9 cellular contexts compared by ENCODE assay signal in the genomic region with DNA sequence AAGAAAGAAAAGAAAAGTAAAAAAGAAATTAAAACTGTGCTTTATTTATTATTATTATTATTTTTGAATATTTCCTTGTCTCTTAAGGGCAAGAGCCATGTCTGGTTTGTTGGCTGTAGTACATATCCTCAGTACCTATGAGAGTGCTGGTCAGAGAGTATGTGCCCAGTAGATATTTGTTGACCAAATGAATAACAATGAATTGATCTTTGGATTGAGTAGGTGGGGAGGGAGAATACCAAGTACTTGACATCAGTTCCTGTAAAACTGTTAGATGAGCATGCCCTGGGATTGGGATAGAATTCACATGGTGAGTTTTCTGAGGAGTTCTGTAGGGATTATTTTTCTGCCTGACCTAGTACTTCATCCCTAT. TPM values are rescaled to one million over a fixed set of nuclear protein-coding genes. Genes with fewer than 3 reads are reported as not detected.
A peak's percentile ranks its signal among the peaks of the same experiment; 100 is the strongest.
DNase-seq lines count a peak whose midpoint lies in the region; ATAC-seq and TF ChIP-seq lines count a peak whose summit lies in the region.
"Had no signal": no experiment of that assay in that cellular context is flagged by ENCODE, and none has a peak within 500 bp of the region (broad histone marks: within the 10 kb centered on the region; RNA-seq: fewer than 3 reads in every experiment).

No MANE protein-coding gene starts in this region.

- no peak overlapping the region for H2BK15ac ChIP-seq in mesenchymal stem cell (ENCODE audit: low read depth, poor library complexity, severe bottlenecking)

- no peaks in the 10 kb centered on the region for H3K9me3 Mint-ChIP-seq in MCF 10A (ENCODE audit: unreplicated experiment)
- H3K9me3 Mint-ChIP-seq in activated T-helper 2 cell treated with anti-CD3 and anti-CD28 coated beads, Interferon-gamma antibody, Interleukin-2, Interleukin-4, amounts not matched to agents 10 μg/mL and 5 μg/mL and 100 μg/mL, durations not matched to agents 14 hours and 24 hours and 36 hours = no peaks in the 10 kb centered on the region
- H3K9me3 Mint-ChIP-seq: HFFc6 had no signal

- CTCF ChIA-PET in MCF 10A (lab: Yijun Ruan, JAX) = interaction anchor here (0.8 to 3.7 kb wide), 5 partner anchors 12 to 206 kb away, joined by 3 to 27 read pairs (median 6); a partner anchor contains a TSS
- CTCF ChIA-PET in HEK293T (lab: Yijun Ruan, JAX) = interaction anchor here (1.4 to 2.8 kb wide), 2 partner anchors 12 to 17 kb away, joined by 7 to 14 read pairs; a partner anchor contains a TSS

- H3K9ac ChIP-seq in mesenchymal stem cell (ENCODE audit: low read length) = peak overlapping the region; percentile 51

- no peak for ATAC-seq in HG02938 (IDR thresholded peaks at IDR 0.05; ENCODE audit: unreplicated experiment)
- no peak for ATAC-seq in HG03039 (IDR thresholded peaks at IDR 0.05; ENCODE audit: unreplicated experiment)

- H3K4me3 ChIP-seq in breast epithelium (no peak overlapping the region), mesenchymal stem cell (ENCODE audit: insufficient read depth in 1 of 2, low read depth in 1 of 2, low read length in 2 of 2) (no peak overlapping the region), thyroid gland (replicated peaks in 1 of 3) (no peak overlapping the region)

- POLR2A ChIA-PET in MCF 10A (lab: Yijun Ruan, JAX) (interaction anchor here (1.0 kb wide), 1 partner anchor 36 kb away, joined by 3 read pairs; no protein-coding TSS in a partner anchor), HEK293T (lab: Yijun Ruan, JAX) (interaction anchor here (2.3 kb wide), 1 partner anchor 11 kb away, joined by 11 read pairs; a partner anchor contains a TSS)

- H2BK120ac ChIP-seq in mesenchymal stem cell (ENCODE audit: low read depth, low read length) = peak overlapping the region; percentile 57

- TF ChIP-seq CTCF in breast epithelium (IDR thresholded peaks at IDR 0.05) (no peak), MCF 10A (IDR thresholded peaks at IDR 0.05; ENCODE audit: unreplicated experiment) (no peak), thyroid gland (IDR thresholded peaks at IDR 0.05) (no peak)

- DNase-seq in breast epithelium (ENCODE audit: low spot score in 2 of 2) = no peak
- DNase-seq in MCF 10A (ENCODE audit: unreplicated experiment) = no peak
- DNase-seq in activated T-helper 2 cell treated with anti-CD3 and anti-CD28 coated beads, Interferon-gamma antibody, Interleukin-2, Interleukin-4, amounts not matched to agents 10 μg/mL and 5 μg/mL and 100 μg/mL, durations not matched to agents 14 hours and 24 hours and 36 hours (ENCODE audit: low spot score) = no peak
- no peak for DNase-seq in mesenchymal stem cell
- DNase-seq in thyroid gland = no peak
- no peak for DNase-seq in HEK293T (ENCODE audit: extremely low spot score)
- DNase-seq: HFFc6 had no signal

- H4K91ac ChIP-seq in mesenchymal stem cell (ENCODE audit: low read length) = no peak overlapping the region

- H3K4ac ChIP-seq in mesenchymal stem cell (ENCODE audit: low read depth in 1 of 2, low read length in 2 of 2) = no peak overlapping the region

- no peak overlapping the region for H3K14ac ChIP-seq in mesenchymal stem cell (ENCODE audit: low read length in 2 of 2)

- H3K36me3 Mint-ChIP-seq in MCF 10A (ENCODE audit: insufficient read depth, unreplicated experiment) = no peaks in the 10 kb centered on the region
- peaks cover 39% of the 10 kb centered on the region for H3K36me3 Mint-ChIP-seq in activated T-helper 2 cell treated with anti-CD3 and anti-CD28 coated beads, Interferon-gamma antibody, Interleukin-2, Interleukin-4, amounts not matched to agents 10 μg/mL and 5 μg/mL and 100 μg/mL, durations not matched to agents 14 hours and 24 hours and 36 hours (ENCODE audit: low read depth)

- no peak overlapping the region for H2AFZ ChIP-seq in mesenchymal stem cell (ENCODE audit: low read depth, low read length)

- H4K8ac ChIP-seq in mesenchymal stem cell (ENCODE audit: low read length) = no peak overlapping the region

- peak overlapping the region; percentile 18 for H2AK5ac ChIP-seq in mesenchymal stem cell (ENCODE audit: low read length, severe bottlenecking)

- H3K79me1 ChIP-seq in mesenchymal stem cell (replicated peaks; ENCODE audit: low read length, poor library complexity, severe bottlenecking) = peaks cover 22% of the 10 kb centered on the region

- no peaks in the 10 kb centered on the region for H3K27me3 Mint-ChIP-seq in MCF 10A (ENCODE audit: insufficient read depth, unreplicated experiment)
- H3K27me3 Mint-ChIP-seq in activated T-helper 2 cell treated with anti-CD3 and anti-CD28 coated beads, Interferon-gamma antibody, Interleukin-2, Interleukin-4, amounts not matched to agents 10 μg/mL and 5 μg/mL and 100 μg/mL, durations not matched to agents 14 hours and 24 hours and 36 hours (ENCODE audit: low read depth) = no peaks in the 10 kb centered on the region

- intact Hi-C loops in breast epithelium (cut with DNase I; ENCODE audit: low total_unique reads) (no loop called here), MCF 10A (cut with micrococcal nuclease) (no loop called here), thyroid gland (cut with DNase I) (no loop called here)
- intact Hi-C loops in activated T-helper 2 cell treated with anti-CD3 and anti-CD28 coated beads, Interferon-gamma antibody, Interleukin-2, Interleukin-4, amounts not matched to agents 10 μg/mL and 5 μg/mL and 100 μg/mL, durations not matched to agents 14 hours and 24 hours and 36 hours (cut with micrococcal nuclease) = no loop called here

- no peak overlapping the region for H3K4me3 Mint-ChIP-seq in MCF 10A (ENCODE audit: unreplicated experiment)
- peak overlapping the region; percentile 34 for H3K4me3 Mint-ChIP-seq in activated T-helper 2 cell treated with anti-CD3 and anti-CD28 coated beads, Interferon-gamma antibody, Interleukin-2, Interleukin-4, amounts not matched to agents 10 μg/mL and 5 μg/mL and 100 μg/mL, durations not matched to agents 14 hours and 24 hours and 36 hours (ENCODE audit: low read depth)

- H3K18ac ChIP-seq in mesenchymal stem cell (ENCODE audit: low read depth in 1 of 2, low read length in 2 of 2) = no peak overlapping the region

- H3K4me1 Mint-ChIP-seq in MCF 10A (ENCODE audit: insufficient read depth, unreplicated experiment) = peaks cover 15% of the 10 kb centered on the region
- H3K4me1 Mint-ChIP-seq in activated T-helper 2 cell treated with anti-CD3 and anti-CD28 coated beads, Interferon-gamma antibody, Interleukin-2, Interleukin-4, amounts not matched to agents 10 μg/mL and 5 μg/mL and 100 μg/mL, durations not matched to agents 14 hours and 24 hours and 36 hours (ENCODE audit: low read depth) = peaks cover 77% of the 10 kb centered on the region

- H3K27ac ChIP-seq in breast epithelium (peak overlapping the region; percentile 57 to 62), mesenchymal stem cell (ENCODE audit: low read length, poor library complexity, severe bottlenecking) (no peak overlapping the region), thyroid gland (peak overlapping the region; percentile 83 to 97 (median 94))

- no TSS peak for BruUV-seq in MCF 10A (replicated peaks; lab: Mats Ljungman, UMichigan)

- H3K36me3 ChIP-seq in breast epithelium (no peaks in the 10 kb centered on the region), mesenchymal stem cell (ENCODE audit: control insufficient read depth in 1 of 2, insufficient read depth in 2 of 2, low read depth in 1 of 2, low read length in 2 of 2) (no peaks in the 10 kb centered on the region), thyroid gland (no peaks in the 10 kb centered on the region)

- TF ChIP-seq POLR2A in breast epithelium (IDR thresholded peaks at IDR 0.05) (no peak), thyroid gland (IDR thresholded peaks at IDR 0.05) (no peak)

- peak overlapping the region in 1 of 2 experiments; percentile 88 for H2BK12ac ChIP-seq in mesenchymal stem cell (ENCODE audit: low read length in 2 of 2)

- H3K23ac ChIP-seq in mesenchymal stem cell (ENCODE audit: low read length in 2 of 2) = no peak overlapping the region

- H3K9me3 ChIP-seq in breast epithelium = no peaks in the 10 kb centered on the region
- H3K9me3 ChIP-seq in mesenchymal stem cell (ENCODE audit: control insufficient read depth, low read length) = no peaks in the 10 kb centered on the region
- no peaks in the 10 kb centered on the region for H3K9me3 ChIP-seq in thyroid gland

- peaks cover 0 to 19% of the 10 kb centered on the region in 2 donors for H3K4me1 ChIP-seq in breast epithelium
- H3K4me1 ChIP-seq in mesenchymal stem cell (ENCODE audit: control insufficient read depth, insufficient read depth, low read depth, low read length) = peaks cover 10% of the 10 kb centered on the region
- peaks cover 45 to 59% of the 10 kb centered on the region in 2 donors for H3K4me1 ChIP-seq in thyroid gland

- H3K27ac Mint-ChIP-seq in MCF 10A (ENCODE audit: low read depth, unreplicated experiment) = no peak overlapping the region
- peak overlapping the region; percentile 82 for H3K27ac Mint-ChIP-seq in activated T-helper 2 cell treated with anti-CD3 and anti-CD28 coated beads, Interferon-gamma antibody, Interleukin-2, Interleukin-4, amounts not matched to agents 10 μg/mL and 5 μg/mL and 100 μg/mL, durations not matched to agents 14 hours and 24 hours and 36 hours

- no peak overlapping the region for H2BK5ac ChIP-seq in mesenchymal stem cell (ENCODE audit: low read depth, low read length, poor library complexity, severe bottlenecking)

- no peak overlapping the region for H3K4me2 ChIP-seq in mesenchymal stem cell (ENCODE audit: low read length, poor library complexity, severe bottlenecking)

- no peaks in the 10 kb centered on the region for H3K27me3 ChIP-seq in breast epithelium
- H3K27me3 ChIP-seq in mesenchymal stem cell (ENCODE audit: control insufficient read depth in 1 of 2, insufficient read depth in 1 of 2, low read length in 2 of 2) = no peaks in the 10 kb centered on the region
- H3K27me3 ChIP-seq in thyroid gland = no peaks in the 10 kb centered on the region

RNA-seq across cellular contexts. Expression of a gene that starts 11.4 kb away (rescaled TPM):
- total RNA-seq in breast epithelium (10 to 100 TPM; 44.2 to 68.2 (median 47.9) TPM), MCF 10A (2022) (41.2 and 56.2 TPM in 2 replicates), thyroid gland (10 to 100 TPM; 54.3 to 89.2 (median 71.0) TPM)
- 77.6 and 78.0 TPM in 2 replicates for total RNA-seq in activated T-helper 2 cell treated with anti-CD3 and anti-CD28 coated beads, Interferon-gamma antibody, Interleukin-2, Interleukin-4, amounts not matched to agents 10 μg/mL and 5 μg/mL and 100 μg/mL, durations not matched to agents 14 hours and 24 hours and 36 hours
- 37.2 TPM for polyA plus RNA-seq in mesenchymal stem cell (2013, experiment 1 of 2)
- polyA plus RNA-seq in mesenchymal stem cell (2013, experiment 2 of 2) = 35.2 TPM

RNA-seq across cellular contexts. Expression of a gene that starts 26.1 kb away (rescaled TPM):
- total RNA-seq in breast epithelium (10 to 100 TPM; 37.0 to 68.2 (median 37.0) TPM), MCF 10A (2022) (32.6 and 35.7 TPM in 2 replicates), thyroid gland (10 to 100 TPM; 17.3 to 39.0 (median 27.8) TPM)
- 174 and 177 TPM in 2 replicates for total RNA-seq in activated T-helper 2 cell treated with anti-CD3 and anti-CD28 coated beads, Interferon-gamma antibody, Interleukin-2, Interleukin-4, amounts not matched to agents 10 μg/mL and 5 μg/mL and 100 μg/mL, durations not matched to agents 14 hours and 24 hours and 36 hours
- 77.1 TPM for polyA plus RNA-seq in mesenchymal stem cell (2013, experiment 1 of 2)
- 76.9 TPM for polyA plus RNA-seq in mesenchymal stem cell (2013, experiment 2 of 2)

RNA-seq across cellular contexts. Expression of a gene that starts 58.5 kb away (rescaled TPM):
- total RNA-seq in breast epithelium = 10 to 100 TPM; 12.3 to 24.3 (median 20.6) TPM
- total RNA-seq in MCF 10A (2022) = 27.2 and 28.2 TPM in 2 replicates
- total RNA-seq in activated T-helper 2 cell treated with anti-CD3 and anti-CD28 coated beads, Interferon-gamma antibody, Interleukin-2, Interleukin-4, amounts not matched to agents 10 μg/mL and 5 μg/mL and 100 μg/mL, durations not matched to agents 14 hours and 24 hours and 36 hours = 23.8 and 30.3 TPM in 2 replicates
- 16.4 TPM for polyA plus RNA-seq in mesenchymal stem cell (2013, experiment 1 of 2)
- polyA plus RNA-seq in mesenchymal stem cell (2013, experiment 2 of 2) = 15.1 TPM
- 10 to 100 TPM; 24.6 to 36.5 (median 30.5) TPM for total RNA-seq in thyroid gland
